1 cellular context compared by ENCODE assay signal in the genomic region with DNA sequence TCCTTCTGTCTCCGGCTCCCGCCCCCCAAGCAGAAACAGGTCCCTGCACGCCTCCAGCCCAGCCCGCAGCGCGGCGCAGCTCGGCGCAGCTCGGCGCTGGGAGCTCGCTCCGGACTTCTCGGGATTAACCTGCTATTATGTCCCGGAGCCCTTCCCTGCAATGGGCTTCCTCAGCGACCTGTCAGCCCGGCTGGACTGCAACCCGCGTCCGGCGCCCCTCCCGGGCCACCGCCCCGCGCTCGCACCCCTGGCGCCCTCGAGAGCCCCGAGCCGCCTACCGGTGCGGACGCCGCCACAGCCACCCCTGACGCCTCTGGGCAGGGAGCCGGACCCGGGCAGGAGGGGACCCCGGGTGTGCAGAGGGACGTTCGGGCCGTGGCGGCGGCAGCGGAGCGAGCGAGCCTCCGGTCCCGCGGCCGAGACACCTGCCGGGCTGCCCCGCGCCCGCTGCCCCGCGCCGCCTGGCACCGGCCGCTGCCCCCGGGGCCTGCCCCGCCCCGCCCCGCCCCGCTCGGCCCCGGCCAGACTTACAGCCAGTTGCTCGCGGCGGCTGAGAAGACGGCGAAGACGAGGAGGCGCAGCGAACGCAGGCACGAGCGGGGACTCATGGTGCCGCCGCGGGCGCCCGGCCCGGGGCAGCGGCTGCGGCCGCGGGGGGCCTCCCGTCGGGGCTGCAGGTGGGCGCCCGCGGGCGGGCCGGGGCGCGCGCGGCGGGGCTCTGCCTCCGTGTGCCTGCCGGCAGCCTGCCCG.
TF ChIP-seq lines count a peak whose summit lies in the region.

No MANE protein-coding gene starts in this region.

TF ChIP-seq in HEK293, 187 proteins besides CTCF, POLR2A, EP300 and RAD21 (continued from another document):
- TF ChIP-seq ZNF2 (tag by site-specific recombination; IDR thresholded peaks at IDR 0.05) (no peak), ZBTB49 (tag by site-specific recombination; IDR thresholded peaks at IDR 0.05; ENCODE audit: low read depth) (no peak), ZNF391 (tag by site-specific recombination; IDR thresholded peaks at IDR 0.05; ENCODE audit: borderline replicate concordance, low read depth) (no peak), ZNF155 (tag by site-specific recombination; IDR thresholded peaks at IDR 0.05) (no peak)
